ENCODE assay signal across 2 cellular contexts in genomic region chr16:4946917-4947316, GRCh38.
TF ChIP-seq lines count a peak whose summit lies in the region.

No MANE protein-coding gene starts in this region.

TF ChIP-seq in HepG2, 621 proteins besides CTCF, POLR2A, EP300 and RAD21 (continues in another document):
- TF ChIP-seq THAP11 (CRISPR knock-in tag; IDR thresholded peaks at IDR 0.05): no peak
- TF ChIP-seq PCBP2 (optimal IDR thresholded peaks at IDR 0.05; ENCODE audit: low read depth, low read length, poor library complexity, severe bottlenecking): peak; percentile 50
- TF ChIP-seq, protein P1, sequence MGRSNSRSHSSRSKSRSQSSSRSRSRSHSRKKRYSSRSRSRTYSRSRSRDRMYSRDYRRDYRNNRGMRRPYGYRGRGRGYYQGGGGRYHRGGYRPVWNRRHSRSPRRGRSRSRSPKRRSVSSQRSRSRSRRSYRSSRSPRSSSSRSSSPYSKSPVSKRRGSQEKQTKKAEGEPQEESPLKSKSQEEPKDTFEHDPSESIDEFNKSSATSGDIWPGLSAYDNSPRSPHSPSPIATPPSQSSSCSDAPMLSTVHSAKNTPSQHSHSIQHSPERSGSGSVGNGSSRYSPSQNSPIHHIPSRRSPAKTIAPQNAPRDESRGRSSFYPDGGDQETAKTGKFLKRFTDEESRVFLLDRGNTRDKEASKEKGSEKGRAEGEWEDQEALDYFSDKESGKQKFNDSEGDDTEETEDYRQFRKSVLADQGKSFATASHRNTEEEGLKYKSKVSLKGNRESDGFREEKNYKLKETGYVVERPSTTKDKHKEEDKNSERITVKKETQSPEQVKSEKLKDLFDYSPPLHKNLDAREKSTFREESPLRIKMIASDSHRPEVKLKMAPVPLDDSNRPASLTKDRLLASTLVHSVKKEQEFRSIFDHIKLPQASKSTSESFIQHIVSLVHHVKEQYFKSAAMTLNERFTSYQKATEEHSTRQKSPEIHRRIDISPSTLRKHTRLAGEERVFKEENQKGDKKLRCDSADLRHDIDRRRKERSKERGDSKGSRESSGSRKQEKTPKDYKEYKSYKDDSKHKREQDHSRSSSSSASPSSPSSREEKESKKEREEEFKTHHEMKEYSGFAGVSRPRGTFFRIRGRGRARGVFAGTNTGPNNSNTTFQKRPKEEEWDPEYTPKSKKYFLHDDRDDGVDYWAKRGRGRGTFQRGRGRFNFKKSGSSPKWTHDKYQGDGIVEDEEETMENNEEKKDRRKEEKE (IDR thresholded peaks at IDR 0.05): no peak
- TF ChIP-seq IKZF1 (IDR thresholded peaks at IDR 0.05): peak; percentile 92; the same call in 1 of the 2 replicates
- TF ChIP-seq ZFP62 (CRISPR knock-in tag; IDR thresholded peaks at IDR 0.05): no peak
- peak; percentile 15; the same call in 1 of the 2 replicates for TF ChIP-seq RAD51 (IDR thresholded peaks at IDR 0.05; ENCODE audit: borderline replicate concordance)
- no peak for TF ChIP-seq HDAC2 (CRISPR knock-in tag; IDR thresholded peaks at IDR 0.05)
- TF ChIP-seq BCL6 (CRISPR knock-in tag; IDR thresholded peaks at IDR 0.05): no peak
- 0 out of 2 replicates have a peak, but pooled peaks have one; percentile 49 for TF ChIP-seq TRIM22 (IDR thresholded peaks at IDR 0.05)
- TF ChIP-seq ATM (IDR thresholded peaks at IDR 0.05; ENCODE audit: borderline replicate concordance): 0 out of 2 replicates have a peak, but pooled peaks have one; percentile 50
- peak; percentile 96; the same call in 1 of the 2 replicates for TF ChIP-seq NBN (conservative IDR thresholded peaks at IDR 0.05)
- TF ChIP-seq, protein P2, sequence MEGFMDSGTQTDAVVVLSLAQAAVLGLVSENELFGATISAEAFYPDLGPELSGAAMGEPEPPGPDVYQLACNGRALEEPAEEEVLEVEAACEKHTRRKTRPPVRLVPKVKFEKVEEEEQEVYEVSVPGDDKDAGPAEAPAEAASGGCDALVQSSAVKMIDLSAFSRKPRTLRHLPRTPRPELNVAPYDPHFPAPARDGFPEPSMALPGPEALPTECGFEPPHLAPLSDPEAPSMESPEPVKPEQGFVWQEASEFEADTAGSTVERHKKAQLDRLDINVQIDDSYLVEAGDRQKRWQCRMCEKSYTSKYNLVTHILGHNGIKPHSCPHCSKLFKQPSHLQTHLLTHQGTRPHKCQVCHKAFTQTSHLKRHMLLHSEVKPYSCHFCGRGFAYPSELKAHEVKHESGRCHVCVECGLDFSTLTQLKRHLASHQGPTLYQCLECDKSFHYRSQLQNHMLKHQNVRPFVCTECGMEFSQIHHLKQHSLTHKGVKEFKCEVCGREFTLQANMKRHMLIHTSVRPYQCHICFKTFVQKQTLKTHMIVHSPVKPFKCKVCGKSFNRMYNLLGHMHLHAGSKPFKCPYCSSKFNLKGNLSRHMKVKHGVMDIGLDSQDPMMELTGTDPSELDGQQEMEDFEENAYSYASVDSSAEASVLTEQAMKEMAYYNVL (CRISPR knock-in tag; IDR thresholded peaks at IDR 0.05; ENCODE audit: borderline replicate concordance): peak; percentile 99
- TF ChIP-seq FOXK2 (IDR thresholded peaks at IDR 0.05): peak; percentile 28; the same call in 1 of the 2 replicates
- TF ChIP-seq NONO (IDR thresholded peaks at IDR 0.05): 0 out of 2 replicates have a peak, but pooled peaks have one; percentile 78
- TF ChIP-seq NONO (CRISPR knock-in tag; conservative IDR thresholded peaks at IDR 0.05): no peak
- TF ChIP-seq MNT (IDR thresholded peaks at IDR 0.05): peak; percentile 35
- TF ChIP-seq FOXA1 (IDR thresholded peaks at IDR 0.05): peak; percentile 51; the same call in 1 of the 2 replicates
- no peak for TF ChIP-seq FOXA1 (CRISPR knock-in tag; IDR thresholded peaks at IDR 0.05)
- TF ChIP-seq, protein P3, sequence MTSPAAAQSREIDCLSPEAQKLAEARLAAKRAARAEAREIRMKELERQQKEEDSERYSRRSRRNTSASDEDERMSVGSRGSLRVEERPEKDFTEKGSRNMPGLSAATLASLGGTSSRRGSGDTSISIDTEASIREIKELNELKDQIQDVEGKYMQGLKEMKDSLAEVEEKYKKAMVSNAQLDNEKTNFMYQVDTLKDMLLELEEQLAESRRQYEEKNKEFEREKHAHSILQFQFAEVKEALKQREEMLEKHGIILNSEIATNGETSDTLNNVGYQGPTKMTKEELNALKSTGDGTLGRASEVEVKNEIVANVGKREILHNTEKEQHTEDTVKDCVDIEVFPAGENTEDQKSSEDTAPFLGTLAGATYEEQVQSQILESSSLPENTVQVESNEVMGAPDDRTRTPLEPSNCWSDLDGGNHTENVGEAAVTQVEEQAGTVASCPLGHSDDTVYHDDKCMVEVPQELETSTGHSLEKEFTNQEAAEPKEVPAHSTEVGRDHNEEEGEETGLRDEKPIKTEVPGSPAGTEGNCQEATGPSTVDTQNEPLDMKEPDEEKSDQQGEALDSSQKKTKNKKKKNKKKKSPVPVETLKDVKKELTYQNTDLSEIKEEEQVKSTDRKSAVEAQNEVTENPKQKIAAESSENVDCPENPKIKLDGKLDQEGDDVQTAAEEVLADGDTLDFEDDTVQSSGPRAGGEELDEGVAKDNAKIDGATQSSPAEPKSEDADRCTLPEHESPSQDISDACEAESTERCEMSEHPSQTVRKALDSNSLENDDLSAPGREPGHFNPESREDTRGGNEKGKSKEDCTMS (CRISPR knock-in tag; conservative IDR thresholded peaks at IDR 0.05): no peak
- TF ChIP-seq HNRNPK (IDR thresholded peaks at IDR 0.05; ENCODE audit: low read depth, low read length, poor library complexity, severe bottlenecking): peak; percentile 82

TF ChIP-seq in K562, 482 proteins besides CTCF, POLR2A, EP300 and RAD21:
- TF ChIP-seq ZNF77 (CRISPR knock-in tag; IDR thresholded peaks at IDR 0.05) (no peak), ZNF165 (CRISPR knock-in tag; IDR thresholded peaks at IDR 0.05; ENCODE audit: borderline replicate concordance) (no peak), EZH2 (IDR thresholded peaks at IDR 0.05; ENCODE audit: borderline replicate concordance, low read depth, low read length) (no peak), THRAP3 (IDR thresholded peaks at IDR 0.05; ENCODE audit: borderline replicate concordance) (no peak), PHF8 (IDR thresholded peaks at IDR 0.05; ENCODE audit: borderline replicate concordance, low read length) (no peak), ZNF695 (CRISPR knock-in tag; IDR thresholded peaks at IDR 0.05) (no peak), ZZZ3 (IDR thresholded peaks at IDR 0.05) (no peak), TCF3 (CRISPR knock-in tag; IDR thresholded peaks at IDR 0.05) (no peak), RBM39 (optimal IDR thresholded peaks at IDR 0.05; ENCODE audit: low read depth, low read length) (no peak), EHMT2 (IDR thresholded peaks at IDR 0.05) (0 out of 2 replicates have a peak, but pooled peaks have one; percentile 51), HLTF (IDR thresholded peaks at IDR 0.05) (no peak), TAL1 (IDR thresholded peaks at IDR 0.05) (no peak), NFXL1 (CRISPR knock-in tag; IDR thresholded peaks at IDR 0.05) (no peak), CBX3 (IDR thresholded peaks at IDR 0.05; ENCODE audit: borderline replicate concordance in 1 of 2, low read length in 2 of 2) (no peak), THAP7 (CRISPR knock-in tag; IDR thresholded peaks at IDR 0.05) (no peak), POLR2AphosphoS5 (IDR thresholded peaks at IDR 0.05; ENCODE audit: control insufficient read depth, insufficient read depth, low read depth, low read length) (no peak), MTA1 (IDR thresholded peaks at IDR 0.05; ENCODE audit: borderline replicate concordance) (peak; percentile 30; the same call in 1 of the 2 replicates), HDAC2 (IDR thresholded peaks at IDR 0.05) (peak; percentile 51; the same call in 1 of the 2 replicates), HEY1 (CRISPR knock-in tag; IDR thresholded peaks at IDR 0.05; ENCODE audit: borderline replicate concordance) (no peak), KDM1A (IDR thresholded peaks at IDR 0.05) (peak; percentile 93 to 96), YBX1 (IDR thresholded peaks at IDR 0.05) (peak; percentile 86; the same call in 1 of the 2 replicates), SMARCA5 (IDR thresholded peaks at IDR 0.05) (no peak), HBP1 (CRISPR knock-in tag; IDR thresholded peaks at IDR 0.05) (peak; percentile 74; the same call in 1 of the 2 replicates), ZNF134 (CRISPR knock-in tag; conservative IDR thresholded peaks at IDR 0.05) (no peak), XRCC4 (IDR thresholded peaks at IDR 0.05; ENCODE audit: extremely low read depth, insufficient read depth, insufficient read length) (no peak), MEF2D (tag; conservative IDR thresholded peaks at IDR 0.05; ENCODE audit: low read depth) (no peak), HDAC1 (IDR thresholded peaks at IDR 0.05) (peak in 1 of 2 experiments; percentile 94; a peak in 2 of 4 replicates), GTF2E2 (tag; IDR thresholded peaks at IDR 0.05) (no peak), USF1 (CRISPR knock-in tag; IDR thresholded peaks at IDR 0.05) (no peak), CTBP1 (IDR thresholded peaks at IDR 0.05; ENCODE audit: borderline replicate concordance) (peak; percentile 77; the same call in 1 of the 2 replicates), MBD2 (IDR thresholded peaks at IDR 0.05; ENCODE audit: borderline replicate concordance, low read depth) (no peak)
- TF ChIP-seq, protein P4, sequence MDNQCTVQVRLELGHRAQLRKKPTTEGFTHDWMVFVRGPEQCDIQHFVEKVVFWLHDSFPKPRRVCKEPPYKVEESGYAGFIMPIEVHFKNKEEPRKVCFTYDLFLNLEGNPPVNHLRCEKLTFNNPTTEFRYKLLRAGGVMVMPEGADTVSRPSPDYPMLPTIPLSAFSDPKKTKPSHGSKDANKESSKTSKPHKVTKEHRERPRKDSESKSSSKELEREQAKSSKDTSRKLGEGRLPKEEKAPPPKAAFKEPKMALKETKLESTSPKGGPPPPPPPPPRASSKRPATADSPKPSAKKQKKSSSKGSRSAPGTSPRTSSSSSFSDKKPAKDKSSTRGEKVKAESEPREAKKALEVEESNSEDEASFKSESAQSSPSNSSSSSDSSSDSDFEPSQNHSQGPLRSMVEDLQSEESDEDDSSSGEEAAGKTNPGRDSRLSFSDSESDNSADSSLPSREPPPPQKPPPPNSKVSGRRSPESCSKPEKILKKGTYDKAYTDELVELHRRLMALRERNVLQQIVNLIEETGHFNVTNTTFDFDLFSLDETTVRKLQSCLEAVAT (IDR thresholded peaks at IDR 0.05): 0 out of 4 replicates have a peak, but pooled peaks of 1 of the 2 experiments have one; percentile 22
- TF ChIP-seq, protein P5, sequence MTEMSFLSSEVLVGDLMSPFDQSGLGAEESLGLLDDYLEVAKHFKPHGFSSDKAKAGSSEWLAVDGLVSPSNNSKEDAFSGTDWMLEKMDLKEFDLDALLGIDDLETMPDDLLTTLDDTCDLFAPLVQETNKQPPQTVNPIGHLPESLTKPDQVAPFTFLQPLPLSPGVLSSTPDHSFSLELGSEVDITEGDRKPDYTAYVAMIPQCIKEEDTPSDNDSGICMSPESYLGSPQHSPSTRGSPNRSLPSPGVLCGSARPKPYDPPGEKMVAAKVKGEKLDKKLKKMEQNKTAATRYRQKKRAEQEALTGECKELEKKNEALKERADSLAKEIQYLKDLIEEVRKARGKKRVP (CRISPR knock-in tag; IDR thresholded peaks at IDR 0.05): no peak
